26 cellular contexts compared by ENCODE assay signal in genomic region chr1:21752186-21752585, GRCh38. TPM values are rescaled to one million over a fixed set of nuclear protein-coding genes. Genes with fewer than 3 reads are reported as not detected.
"Had no signal": no experiment of that assay in that cellular context is flagged by ENCODE, and none has a peak within 500 bp of the region (broad histone marks: within the 10 kb centered on the region; RNA-seq: fewer than 3 reads in every experiment).

No MANE protein-coding gene starts in this region.

- ATAC-seq: activated T-cell treated with anti-CD3 and anti-CD28 coated beads, Interleukin-2, amount 50 U/mL, for 4 hours; effector memory CD8-positive, alpha-beta T cell; esophagus mucosa; left lung had no signal

- H3K4me1 ChIP-seq: parathyroid adenoma, sigmoid colon, SJSA1 had no signal

- H3K4me3 Mint-ChIP-seq: activated naive CD8-positive, alpha-beta T cell treated with anti-CD3 and anti-CD28 coated beads for 36 hours; activated T-cell treated with anti-CD3 and anti-CD28 coated beads, Interleukin-2, amount 50 U/mL, for 4 hours; effector memory CD8-positive, alpha-beta T cell; nephron progenitor cell had no signal

- H3K27me3 ChIP-seq: cardiac muscle cell, left lung, sigmoid colon, SJSA1, upper lobe of left lung had no signal

- H3K4me3 ChIP-seq: cardiac muscle cell, left lung, sigmoid colon, SJSA1, smooth muscle cell, thoracic aorta, upper lobe of left lung had no signal

- H3K9me3 Mint-ChIP-seq: activated naive CD8-positive, alpha-beta T cell treated with anti-CD3 and anti-CD28 coated beads for 36 hours; activated T-cell treated with anti-CD3 and anti-CD28 coated beads, Interleukin-2, amount 50 U/mL, for 4 hours; activated T-helper 2 cell treated with anti-CD3 and anti-CD28 coated beads, Interferon-gamma antibody, Interleukin-2, Interleukin-4, amounts not matched to agents 10 μg/mL and 5 μg/mL and 100 μg/mL, durations not matched to agents 14 hours and 24 hours and 36 hours; effector memory CD8-positive, alpha-beta T cell; nephron progenitor cell had no signal

- H2AFZ ChIP-seq: parathyroid adenoma had no signal

- H3K27ac Mint-ChIP-seq: activated naive CD8-positive, alpha-beta T cell treated with anti-CD3 and anti-CD28 coated beads for 36 hours; activated T-helper 2 cell treated with anti-CD3 and anti-CD28 coated beads, Interferon-gamma antibody, Interleukin-2, Interleukin-4, amounts not matched to agents 10 μg/mL and 5 μg/mL and 100 μg/mL, durations not matched to agents 14 hours and 24 hours and 36 hours; nephron progenitor cell had no signal

- H3K4me2 ChIP-seq: smooth muscle cell had no signal

- DNase-seq: activated CD4-positive, alpha-beta T cell treated with anti-CD3 and anti-CD28 coated beads, Interleukin-2, amount 50 U/mL, for 4 hours; activated CD8-positive, alpha-beta memory T cell treated with anti-CD3 and anti-CD28 coated beads for 24 hours; activated CD8-positive, alpha-beta memory T cell treated with anti-CD3 and anti-CD28 coated beads, Interleukin-2, amount 50 U/mL, for 4 hours; activated naive CD4-positive, alpha-beta T cell; activated naive CD8-positive, alpha-beta T cell treated with anti-CD3 and anti-CD28 coated beads for 36 hours; activated T-cell treated with anti-CD3 and anti-CD28 coated beads, Interleukin-2, amount 50 U/mL, for 4 hours; amygdala; effector memory CD8-positive, alpha-beta T cell; left lung; nephron progenitor cell; sigmoid colon; stimulated activated CD4-positive, alpha-beta T cell treated with anti-CD3 and anti-CD28 coated beads, Interleukin-4, amount 100 ng/mL, for 1 hour; stimulated activated naive CD4-positive, alpha-beta T cell treated with Interleukin-2 at 50 U/mL for 16 hours; T-helper 9 cell; upper lobe of left lung had no signal

- H3K4me1 Mint-ChIP-seq: activated naive CD8-positive, alpha-beta T cell treated with anti-CD3 and anti-CD28 coated beads for 36 hours; nephron progenitor cell had no signal

- FAIRE-seq: endothelial cell of umbilical vein had no signal

- H3K9ac ChIP-seq: parathyroid adenoma had no signal

- H3K27ac ChIP-seq: cardiac muscle cell, left lung, parathyroid adenoma, sigmoid colon, SJSA1, thoracic aorta, upper lobe of left lung had no signal

- H3K9me3 ChIP-seq: left lung, sigmoid colon, SJSA1, thoracic aorta, upper lobe of left lung had no signal

- H3K27me3 Mint-ChIP-seq: activated naive CD8-positive, alpha-beta T cell treated with anti-CD3 and anti-CD28 coated beads for 36 hours; effector memory CD8-positive, alpha-beta T cell had no signal

RNA-seq across cellular contexts. Expression of gene LDLRAD2, which starts 59.9 kb away (rescaled TPM):
- total RNA-seq: activated T-helper 2 cell treated with anti-CD3 and anti-CD28 coated beads, Interferon-gamma antibody, Interleukin-2, Interleukin-4, amounts not matched to agents 10 μg/mL and 5 μg/mL and 100 μg/mL, durations not matched to agents 14 hours and 24 hours and 36 hours; dermis microvascular lymphatic vessel endothelial cell; kidney epithelial cell; SJSA1; T-helper 1 cell treated with Interleukin-12 subunit alpha and Interleukin-12 subunit beta and Interleukin-4 antibody, amounts not matched to agents 30 ng/mL and 1 ng/mL, for 36 hours had no signal
- polyA plus RNA-seq: endothelial cell of umbilical vein had no signal
